25 cellular contexts compared by ENCODE assay signal in the genomic region with DNA sequence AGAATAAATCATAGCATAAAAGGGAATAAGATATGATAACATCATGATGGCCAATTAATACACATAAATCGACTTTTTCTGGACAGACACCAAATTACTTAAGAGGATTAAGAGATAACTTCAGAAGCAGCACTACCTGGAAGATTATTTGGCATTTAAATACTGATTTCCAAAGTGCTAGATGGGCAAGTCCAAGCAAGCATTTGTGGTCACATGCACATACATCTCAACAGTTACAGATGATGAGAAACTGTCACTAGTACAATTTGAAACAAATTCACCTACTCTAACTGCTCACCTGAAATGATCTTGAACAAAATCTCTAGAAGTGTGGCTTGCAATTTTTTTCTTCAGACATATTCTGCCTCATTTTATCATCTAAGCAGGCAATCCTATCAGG. TPM values are rescaled to one million over a fixed set of nuclear protein-coding genes. Genes with fewer than 3 reads are reported as not detected.
"Had no signal": no experiment of that assay in that cellular context is flagged by ENCODE, and none has a peak within 500 bp of the region (broad histone marks: within the 10 kb centered on the region; RNA-seq: fewer than 3 reads in every experiment).

No MANE protein-coding gene starts in this region.

- H3K27me3 ChIP-seq: ascending aorta, body of pancreas, MG63 had no signal

- H2AFZ ChIP-seq: PC-9 had no signal

- ATAC-seq: activated CD4-positive, alpha-beta T cell treated with anti-CD3 and anti-CD28 coated beads for 36 hours; body of pancreas; T-cell had no signal

- H3K4me2 ChIP-seq: KMS-11, PC-9 had no signal

- DNase-seq: activated CD4-positive, alpha-beta memory T cell treated with anti-CD3 and anti-CD28 coated beads, Interleukin-2, amount 10 ng/mL, durations not matched to agents 7 days and 5 days; activated CD4-positive, alpha-beta T cell treated with anti-CD3 and anti-CD28 coated beads for 36 hours; activated CD4-positive, alpha-beta T cell treated with anti-CD3 and anti-CD28 coated beads, Interleukin-2, amount 50 U/mL, for 1 hour; amniotic stem cell; body of pancreas; MG63; NCI-H1105; NCI-H1436; NCI-H1694 treated with DMSO at 0.1 percent for 48 hours; NCI-H2029 treated with DMSO at 0.1 percent for 48 hours; NCI-H345; NCI-H510A; NCI-H526 treated with DMSO at 0.1 percent for 48 hours; NCI-H82; PC-9; SIG-M5; T-cell; T-helper 2 cell; T1000 had no signal

- H3K27me3 Mint-ChIP-seq: activated CD4-positive, alpha-beta memory T cell treated with anti-CD3 and anti-CD28 coated beads, Interleukin-2, amount 10 ng/mL, durations not matched to agents 7 days and 5 days; activated CD4-positive, alpha-beta T cell treated with anti-CD3 and anti-CD28 coated beads for 36 hours; activated naive CD4-positive, alpha-beta T cell treated with anti-CD3 and anti-CD28 coated beads, Interleukin-2, amount 50 U/mL, for 24 hours; T-cell had no signal

- H3K9ac ChIP-seq: KMS-11 had no signal

- H3K4me1 Mint-ChIP-seq: activated CD4-positive, alpha-beta memory T cell treated with anti-CD3 and anti-CD28 coated beads, Interleukin-2, amount 10 ng/mL, durations not matched to agents 7 days and 5 days; activated CD4-positive, alpha-beta T cell treated with anti-CD3 and anti-CD28 coated beads for 36 hours; activated naive CD4-positive, alpha-beta T cell treated with anti-CD3 and anti-CD28 coated beads, Interleukin-2, amount 50 U/mL, for 24 hours; T-cell had no signal

- H3K9me3 Mint-ChIP-seq: activated naive CD4-positive, alpha-beta T cell treated with anti-CD3 and anti-CD28 coated beads, Interleukin-2, amount 50 U/mL, for 24 hours had no signal

- H3K27ac Mint-ChIP-seq: activated CD4-positive, alpha-beta memory T cell treated with anti-CD3 and anti-CD28 coated beads, Interleukin-2, amount 10 ng/mL, durations not matched to agents 7 days and 5 days; activated CD4-positive, alpha-beta T cell treated with anti-CD3 and anti-CD28 coated beads for 36 hours; activated naive CD4-positive, alpha-beta T cell treated with anti-CD3 and anti-CD28 coated beads, Interleukin-2, amount 50 U/mL, for 24 hours; T-cell had no signal

- FAIRE-seq: TTC549 had no signal

- H3K4me3 ChIP-seq: ascending aorta, body of pancreas, MG63, PC-9, SK-N-MC had no signal

- H3K4me1 ChIP-seq: ascending aorta, body of pancreas had no signal

- H3K9me3 ChIP-seq: body of pancreas had no signal

- H3K27ac ChIP-seq: ascending aorta, body of pancreas, KMS-11, PC-9, SK-N-MC had no signal

- H3K4me3 Mint-ChIP-seq: activated CD4-positive, alpha-beta memory T cell treated with anti-CD3 and anti-CD28 coated beads, Interleukin-2, amount 10 ng/mL, durations not matched to agents 7 days and 5 days; activated CD4-positive, alpha-beta T cell treated with anti-CD3 and anti-CD28 coated beads for 36 hours; activated naive CD4-positive, alpha-beta T cell treated with anti-CD3 and anti-CD28 coated beads, Interleukin-2, amount 50 U/mL, for 24 hours; T-cell had no signal

RNA-seq across cellular contexts. Expression of gene RASGEF1C, which starts 26.8 kb away (rescaled TPM):
- total RNA-seq: activated CD4-positive, alpha-beta memory T cell treated with anti-CD3 and anti-CD28 coated beads, Interleukin-2, amount 10 ng/mL, durations not matched to agents 7 days and 5 days; activated CD4-positive, alpha-beta T cell treated with anti-CD3 and anti-CD28 coated beads for 36 hours; activated CD8-positive, alpha-beta memory T cell treated with anti-CD3 and anti-CD28 coated beads for 36 hours; ascending aorta; body of pancreas; PC-9; T-cell had no signal
